8 cellular contexts compared by ENCODE assay signal in the genomic region with DNA sequence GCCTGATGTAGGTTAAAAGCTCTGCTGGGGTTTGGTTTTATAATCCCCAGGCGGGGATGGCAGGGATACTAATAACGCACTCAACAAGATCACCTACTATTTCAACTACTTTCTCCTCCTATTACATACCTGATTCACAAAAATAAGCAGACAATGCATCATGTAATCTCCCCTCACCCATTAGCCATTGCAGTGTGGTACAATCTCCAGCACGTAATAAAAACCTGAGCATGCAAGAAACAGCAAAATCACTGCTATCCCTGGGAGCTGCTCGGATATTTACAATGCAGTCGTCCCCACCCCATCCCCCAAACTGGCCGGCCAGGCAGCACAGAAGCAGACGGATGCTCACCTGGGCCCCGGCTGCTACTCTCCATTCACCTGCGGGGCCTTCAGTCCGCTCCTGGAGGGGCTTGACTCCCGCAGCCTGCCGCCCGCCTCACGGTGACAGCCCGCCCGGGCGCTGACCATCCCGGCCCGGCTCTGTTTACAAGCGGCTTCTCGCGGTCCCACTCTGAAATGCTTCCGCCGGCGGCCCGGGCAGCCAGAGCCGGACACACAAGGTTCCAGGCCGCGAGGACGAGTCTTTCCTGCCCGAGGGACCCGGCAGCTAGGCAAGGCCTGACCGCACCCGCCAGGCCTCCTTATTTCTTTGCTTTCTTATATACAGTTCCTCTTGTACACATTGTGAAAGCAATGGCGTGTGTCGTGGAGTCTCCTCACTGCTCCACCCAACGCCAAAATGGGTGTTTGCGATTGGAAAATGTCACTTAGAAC. TPM values are rescaled to one million over a fixed set of nuclear protein-coding genes. Genes with fewer than 3 reads are reported as not detected.
DNase-seq lines count a peak whose midpoint lies in the region; ATAC-seq and TF ChIP-seq lines count a peak whose summit lies in the region.

Gene PLEKHM3 (minus strand): TSS at position 491 of the 777 bp plus-strand sequence. CDS start 23,888 bp downstream, outside the sequence.

- POLR2A ChIA-PET in activated naive CD8-positive, alpha-beta T cell treated with anti-CD3 and anti-CD28 coated beads, Interleukin-2, amount 10 ng/mL, durations not matched to agents 7 days and 5 days (lab: Charles Lee), result interaction anchor here (0.8 to 1.5 kb wide), 5 partner anchors 255 to 495 kb away, joined by 3 to 9 read pairs (median 3); partner anchors contain the start of genes CCNYL1 and METTL21A

- H3K4me2 ChIP-seq in trophoblast cell (ENCODE audit: low read length), result peak within 1 kb of the TSS; percentile 94

- H3K9ac ChIP-seq in trophoblast cell (ENCODE audit: low read length), result peak within 1 kb of the TSS; percentile 70

- peaks cover 3% of the 10 kb centered on the region in 2 experiments for H3K4me1 ChIP-seq in trophoblast cell (ENCODE audit: control insufficient read depth in 1 of 2, insufficient read depth in 2 of 2, low read length in 2 of 2)
- peaks cover 0 to 32% (median 4%) of the 10 kb centered on the region in 4 donors for H3K4me1 ChIP-seq in tibial nerve

- H3K9me3 Mint-ChIP-seq in activated naive CD8-positive, alpha-beta T cell treated with anti-CD3 and anti-CD28 coated beads, Interleukin-2, amount 10 ng/mL, durations not matched to agents 7 days and 5 days, result no peaks in the 10 kb centered on the region

- no peak within 1 kb of the TSS for H3K23ac ChIP-seq in trophoblast cell (ENCODE audit: low read length)

- no peaks in the 10 kb centered on the region for H3K27me3 ChIP-seq in H7 (ENCODE audit: control insufficient read depth, insufficient read depth, low read length)
- no peaks in the 10 kb centered on the region for H3K27me3 ChIP-seq in trophoblast cell (ENCODE audit: insufficient read depth, low read length)
- no peaks in the 10 kb centered on the region for H3K27me3 ChIP-seq in tibial nerve

- H3K18ac ChIP-seq in trophoblast cell (ENCODE audit: low read length), result peak within 1 kb of the TSS; percentile 97

- intact Hi-C loops in Right ventricle myocardium superior (cut with DNase I), result no loop called here

- H3K4me3 ChIP-seq in H7 (ENCODE audit: insufficient read depth, low read depth, low read length), result peak within 1 kb of the TSS; percentile 75
- H3K4me3 ChIP-seq in trophoblast cell (ENCODE audit: low read depth, low read length), result peak within 1 kb of the TSS; percentile 91
- peak within 1 kb of the TSS; percentile 58 to 81 (median 70) for H3K4me3 ChIP-seq in tibial nerve

- peak within 1 kb of the TSS; percentile 90 for H2BK5ac ChIP-seq in trophoblast cell (ENCODE audit: low read depth, low read length, poor library complexity)

- peak within 1 kb of the TSS; percentile 92 for H3K14ac ChIP-seq in trophoblast cell (ENCODE audit: low read length)

- peak in 1 of 5 experiments; percentile 38 for TF ChIP-seq CTCF in tibial nerve (IDR thresholded peaks at IDR 0.05)

- H3K36me3 Mint-ChIP-seq in activated naive CD8-positive, alpha-beta T cell treated with anti-CD3 and anti-CD28 coated beads, Interleukin-2, amount 10 ng/mL, durations not matched to agents 7 days and 5 days, result peaks cover 1% of the 10 kb centered on the region

- peak within 1 kb of the TSS; percentile 89 for H4K91ac ChIP-seq in trophoblast cell (ENCODE audit: low read depth, low read length)

- H3K27me3 Mint-ChIP-seq in activated naive CD8-positive, alpha-beta T cell treated with anti-CD3 and anti-CD28 coated beads, Interleukin-2, amount 10 ng/mL, durations not matched to agents 7 days and 5 days, result peaks cover 2% of the 10 kb centered on the region

- H3K9me3 ChIP-seq in trophoblast cell (ENCODE audit: insufficient read depth, low read depth, low read length) (no peaks in the 10 kb centered on the region), tibial nerve (no peaks in the 10 kb centered on the region)

- H3K79me2 ChIP-seq in trophoblast cell (ENCODE audit: control insufficient read depth, insufficient read depth, low read length, poor library complexity), result peaks cover 1% of the 10 kb centered on the region

- peak; percentile 40 to 89 for TF ChIP-seq EP300 in tibial nerve (IDR thresholded peaks at IDR 0.05)

- no peaks in the 10 kb centered on the region for H3K36me3 ChIP-seq in H7 (replicated peaks; ENCODE audit: control insufficient read depth, insufficient read depth, low read length)
- H3K36me3 ChIP-seq in trophoblast cell (ENCODE audit: control insufficient read depth in 1 of 2, insufficient read depth in 2 of 2, low read length in 2 of 2), result no peaks in the 10 kb centered on the region
- H3K36me3 ChIP-seq in tibial nerve, result no peaks in the 10 kb centered on the region

- H3K27ac Mint-ChIP-seq in activated naive CD8-positive, alpha-beta T cell treated with anti-CD3 and anti-CD28 coated beads, Interleukin-2, amount 10 ng/mL, durations not matched to agents 7 days and 5 days, result peak within 1 kb of the TSS; percentile 93

- peak; percentile 90 for ATAC-seq in activated naive CD8-positive, alpha-beta T cell treated with anti-CD3 and anti-CD28 coated beads, Interleukin-2, amount 10 ng/mL, durations not matched to agents 7 days and 5 days (ENCODE audit: low read depth)
- peak; percentile 99 for ATAC-seq in Right ventricle myocardium superior (ENCODE audit: poor library complexity)

- peak within 1 kb of the TSS; percentile 87 for H4K12ac ChIP-seq in trophoblast cell (ENCODE audit: low read depth, low read length)

- no peak within 1 kb of the TSS for H2AK5ac ChIP-seq in trophoblast cell (ENCODE audit: low read length)

- peak in 1 of 2 donors; percentile 26 for TF ChIP-seq POLR2A in tibial nerve (IDR thresholded peaks at IDR 0.05)

- DNase-seq in GM03348 (ENCODE audit: low spot score) (peak; percentile 91), H7 (peak; percentile 86), M059J (ENCODE audit: low read depth) (peak; percentile 73), SKM-1 treated with dmso at 0.1 percent for 144 hours (lab: John Stamatoyannopoulos, UW; ENCODE audit: unreplicated experiment) (peak; percentile 85), Right ventricle myocardium superior (peak; percentile 93), trophoblast cell (peak; percentile 76 to 94), tibial nerve (ENCODE audit: low spot score in 2 of 2) (peak; percentile 70 to 79)
- DNase-seq in activated naive CD8-positive, alpha-beta T cell treated with anti-CD3 and anti-CD28 coated beads, Interleukin-2, amount 10 ng/mL, durations not matched to agents 7 days and 5 days, result peak; percentile 84

- H3K4ac ChIP-seq in trophoblast cell (ENCODE audit: low read depth, low read length), result peak within 1 kb of the TSS; percentile 90

- H2AFZ ChIP-seq in trophoblast cell (ENCODE audit: insufficient read depth, low read length, poor library complexity), result peak within 1 kb of the TSS; percentile 98

- peak within 1 kb of the TSS; percentile 99 for H3K4me3 Mint-ChIP-seq in activated naive CD8-positive, alpha-beta T cell treated with anti-CD3 and anti-CD28 coated beads, Interleukin-2, amount 10 ng/mL, durations not matched to agents 7 days and 5 days

- peak within 1 kb of the TSS; percentile 94 for H4K8ac ChIP-seq in trophoblast cell (ENCODE audit: low read depth, low read length)

- peak within 1 kb of the TSS; percentile 71 for H2BK12ac ChIP-seq in trophoblast cell (ENCODE audit: low read length)

- no CpG with 5 or more reads among the region's 38 CpGs for whole genome bisulfite sequencing in trophoblast cell (ENCODE audit: extremely low coverage, insufficient coverage, insufficient read length)
- WGBS in tibial nerve, 2 donors, result 2 to 3% methylated on average over 28 to 38 of the region's 38 CpGs

- peaks cover 3% of the 10 kb centered on the region for H3K79me1 ChIP-seq in trophoblast cell (ENCODE audit: low read length)

- peaks cover 13% of the 10 kb centered on the region for H3K4me1 Mint-ChIP-seq in activated naive CD8-positive, alpha-beta T cell treated with anti-CD3 and anti-CD28 coated beads, Interleukin-2, amount 10 ng/mL, durations not matched to agents 7 days and 5 days

- H2BK120ac ChIP-seq in trophoblast cell (ENCODE audit: insufficient read depth, low read length, poor library complexity), result peak within 1 kb of the TSS; percentile 95

- H3K27ac ChIP-seq in trophoblast cell (ENCODE audit: low read depth, low read length) (no peak within 1 kb of the TSS), tibial nerve (peak within 1 kb of the TSS; percentile 74 to 86 (median 82))

RNA-seq across cellular contexts. Expression of gene PLEKHM3, which starts in this region (rescaled TPM):
- 5.1 and 5.3 TPM in 2 replicates for total RNA-seq in H7 (2014; rRNA removed; shearing (Covaris generic))
- 3.1 and 5.3 TPM in 2 replicates for total RNA-seq in M059J (2014; rRNA removed; shearing (Covaris generic))
- total RNA-seq in activated naive CD8-positive, alpha-beta T cell treated with anti-CD3 and anti-CD28 coated beads, Interleukin-2, amount 10 ng/mL, durations not matched to agents 7 days and 5 days, result 1 to 10 TPM; 8.7 to 9.5 TPM
- total RNA-seq in Right ventricle myocardium superior (12.5 TPM), tibial nerve (10 to 100 TPM; 22.0 to 29.1 (median 25.0) TPM)
- 4.2 and 4.6 TPM in 2 replicates for polyA plus RNA-seq in trophoblast cell (2013)
